Comparison of ENCODE assay signal across 15 cellular contexts in genomic region chr13:26993780-26994179, GRCh38.
A peak's percentile ranks its signal among the peaks of the same experiment; 100 is the strongest.
DNase-seq lines count a peak whose midpoint lies in the region; ATAC-seq, FAIRE-seq and TF ChIP-seq lines count a peak whose summit lies in the region.
"Had no signal": no experiment of that assay in that cellular context is flagged by ENCODE, and none has a peak within 500 bp of the region (broad histone marks: within the 10 kb centered on the region; RNA-seq: fewer than 3 reads in every experiment).

No MANE protein-coding gene starts in this region.

- no peak overlapping the region for H3K14ac ChIP-seq in H1 (ENCODE audit: insufficient read length)

- intact Hi-C loops in HepG2 (cut with micrococcal nuclease; ENCODE audit: unreplicated experiment) (loop anchor here (10.0 kb wide), 1 partner anchor 131 kb away; no protein-coding TSS in a partner anchor), sigmoid colon (cut with DNase I) (loop anchor here (5.0 kb wide), 1 partner anchor 44 kb away; no protein-coding TSS in a partner anchor), pancreas (cut with DNase I) (no loop called here)

- H3K4me2 ChIP-seq in H1 (ENCODE audit: insufficient read depth in 1 of 2, low read depth in 2 of 2, low read length in 2 of 2) (no peak overlapping the region), HepG2 (ENCODE audit: low read depth, low read length) (no peak overlapping the region), Karpas-422 (ENCODE audit: low read depth, low read length, poor library complexity, severe bottlenecking) (no peak overlapping the region)
- H3K4me2 ChIP-seq: BLaER1 had no signal

- no peak overlapping the region for H2AFZ ChIP-seq in H1 (ENCODE audit: low read length)
- H2AFZ ChIP-seq in HepG2 (ENCODE audit: low read length) = no peak overlapping the region
- no peak overlapping the region for H2AFZ ChIP-seq in Karpas-422 (ENCODE audit: low read length)

- H3K4me1 ChIP-seq in H1 (replicated peaks in 1 of 4; ENCODE audit: control insufficient read depth in 3 of 4, insufficient read depth in 4 of 4, low read length in 3 of 4) (no peaks in the 10 kb centered on the region), HepG2 (ENCODE audit: insufficient read depth, low read length) (peaks cover 69% of the 10 kb centered on the region), sigmoid colon (peaks cover 0 to 61% (median 54%) of the 10 kb centered on the region in 4 donors), Karpas-422 (ENCODE audit: low read length) (peaks cover 8% of the 10 kb centered on the region), pancreas (no peaks in the 10 kb centered on the region)

- no peaks in the 10 kb centered on the region for H3K27me3 ChIP-seq in H1 (replicated peaks in 1 of 4; ENCODE audit: control insufficient read depth in 3 of 4, extremely low read depth in 1 of 4, insufficient read depth in 3 of 4, low read length in 3 of 4)
- H3K27me3 ChIP-seq in HepG2 (ENCODE audit: control insufficient read depth in 1 of 2, insufficient read depth in 2 of 2, low read length in 2 of 2) = no peaks in the 10 kb centered on the region; a peak in 1 of 5 replicates
- no peaks in the 10 kb centered on the region for H3K27me3 ChIP-seq in sigmoid colon
- 0 out of 2 replicates have a peak, but pooled peaks cover 2% of the 10 kb centered on the region for H3K27me3 ChIP-seq in Karpas-422 (ENCODE audit: low read length)
- no peaks in the 10 kb centered on the region for H3K27me3 ChIP-seq in pancreas

- TF ChIP-seq EP300 in H1 (IDR thresholded peaks at IDR 0.05; ENCODE audit: borderline replicate concordance in 1 of 2, low read depth in 2 of 2, low read length in 2 of 2) (no peak), HepG2 (IDR thresholded peaks at IDR 0.05; ENCODE audit: low read depth in 2 of 2, low read length in 2 of 2) (no peak), HepG2 (CRISPR knock-in tag; IDR thresholded peaks at IDR 0.05; ENCODE audit: borderline replicate concordance) (no peak), sigmoid colon (IDR thresholded peaks at IDR 0.05) (no peak)

- H2BK12ac ChIP-seq in H1 (ENCODE audit: low read depth, low read length) = no peak overlapping the region

- CTCF ChIA-PET in H1 (lab: Charles Lee; ENCODE audit: partially characterized antibody) (interaction anchor here (0.8 to 1.7 kb wide), 4 partner anchors 9 to 368 kb away, joined by 3 to 9 read pairs (median 6); no protein-coding TSS in a partner anchor), HepG2 (lab: Yijun Ruan, JAX; ENCODE audit: low intra/inter-chr PET ratio, low total read pairs) (no interaction called here)

- H2BK5ac ChIP-seq in H1 (ENCODE audit: low read depth, low read length) = no peak overlapping the region

- no peaks in the 10 kb centered on the region for H3K79me2 ChIP-seq in H1 (ENCODE audit: control insufficient read depth in 1 of 2, insufficient read depth in 2 of 2, low read length in 2 of 2)
- no peaks in the 10 kb centered on the region for H3K79me2 ChIP-seq in HepG2 (ENCODE audit: insufficient read depth, low read length)
- no peaks in the 10 kb centered on the region for H3K79me2 ChIP-seq in Karpas-422 (ENCODE audit: low read length)

- H3K4me3 ChIP-seq in H1 (ENCODE audit: extremely low read depth in 1 of 4, insufficient read depth in 2 of 4, low read depth in 3 of 4, low read length in 4 of 4) (no peak overlapping the region), HepG2 (replicated peaks in 1 of 3; ENCODE audit: insufficient read depth in 1 of 3, low read depth in 2 of 3, low read length in 3 of 3) (no peak overlapping the region), sigmoid colon (no peak overlapping the region), Karpas-422 (ENCODE audit: low read length) (no peak overlapping the region), pancreas (no peak overlapping the region)
- H3K4me3 ChIP-seq: BLaER1 had no signal

- H2BK120ac ChIP-seq in H1 (replicated peaks; ENCODE audit: low read depth, low read length) = no peak overlapping the region

- H2AK5ac ChIP-seq in H1 (ENCODE audit: low read depth, low read length) = no peak overlapping the region

- H3K36me3 ChIP-seq in H1 (ENCODE audit: control insufficient read depth in 2 of 4, insufficient read depth in 4 of 4, low read length in 3 of 4) = no peaks in the 10 kb centered on the region
- no peaks in the 10 kb centered on the region for H3K36me3 ChIP-seq in HepG2 (replicated peaks in 1 of 2; ENCODE audit: control insufficient read depth in 1 of 2, insufficient read depth in 2 of 2, low read length in 2 of 2)
- H3K36me3 ChIP-seq in sigmoid colon = no peaks in the 10 kb centered on the region
- H3K36me3 ChIP-seq in Karpas-422 (ENCODE audit: insufficient read depth, low read length) = no peaks in the 10 kb centered on the region
- H3K36me3 ChIP-seq in pancreas = no peaks in the 10 kb centered on the region
- H3K36me3 ChIP-seq: BLaER1 had no signal

- no peak for ATAC-seq in HepG2
- no peak for ATAC-seq in GM21717 (IDR thresholded peaks at IDR 0.05; ENCODE audit: unreplicated experiment)
- no peak for ATAC-seq in pancreas

- no peak overlapping the region for H3K27ac ChIP-seq in H1 (ENCODE audit: low read depth, low read length)
- H3K27ac ChIP-seq in HepG2 (ENCODE audit: extremely low read length, insufficient read depth, low read length) = no peak overlapping the region
- H3K27ac ChIP-seq in sigmoid colon = peak overlapping the region; percentile 74 to 83 (median 78)
- no peak overlapping the region for H3K27ac ChIP-seq in Karpas-422 (ENCODE audit: low read length)
- H3K27ac ChIP-seq in pancreas = no peak overlapping the region
- H3K27ac ChIP-seq: BLaER1 had no signal

- no TSS peak for BruUV-seq in HepG2 (replicated peaks; lab: Mats Ljungman, UMichigan)

- no peak overlapping the region for H3K18ac ChIP-seq in H1 (ENCODE audit: extremely low read depth, low read length)

- H3K23ac ChIP-seq in H1 (ENCODE audit: insufficient read length) = no peak overlapping the region

- TF ChIP-seq POLR2A in H1 (IDR thresholded peaks at IDR 0.05; ENCODE audit: control extremely low read depth in 1 of 2, low read depth in 2 of 2, low read length in 2 of 2) (no peak), HepG2 (IDR thresholded peaks at IDR 0.05; ENCODE audit: insufficient read depth in 1 of 2, low read depth in 2 of 2, low read length in 2 of 2) (no peak), sigmoid colon (IDR thresholded peaks at IDR 0.05) (no peak)

- TF ChIP-seq CTCF in H1 (IDR thresholded peaks at IDR 0.05; ENCODE audit: control extremely low read depth in 1 of 3, insufficient read depth in 1 of 3, low read depth in 1 of 3, low read length in 3 of 3) = no peak
- TF ChIP-seq CTCF in HepG2 (CRISPR knock-in tag; IDR thresholded peaks at IDR 0.05) = no peak
- TF ChIP-seq CTCF in sigmoid colon (IDR thresholded peaks at IDR 0.05) = no peak
- TF ChIP-seq CTCF in pancreas (IDR thresholded peaks at IDR 0.05) = no peak

- no peak overlapping the region for H3K4ac ChIP-seq in H1 (replicated peaks; ENCODE audit: insufficient read length, low read depth, low read length)

- POLR2A ChIA-PET in H1 (lab: Charles Lee; ENCODE audit: partially characterized antibody) = interaction anchor here (0.7 kb wide), 1 partner anchor 49 kb away, joined by 3 read pairs; no protein-coding TSS in a partner anchor
- POLR2A ChIA-PET in HepG2 (lab: Yijun Ruan, JAX) = no interaction called here

- H4K8ac ChIP-seq in H1 (ENCODE audit: extremely low read depth, insufficient read depth, low read length) = no peak overlapping the region

- no peak overlapping the region for H4K91ac ChIP-seq in H1 (replicated peaks; ENCODE audit: insufficient read length, low read length)

- H4K20me1 ChIP-seq in H1 (replicated peaks in 1 of 2; ENCODE audit: control insufficient read depth in 1 of 2, insufficient read depth in 2 of 2, low read length in 2 of 2) (no peaks in the 10 kb centered on the region), HepG2 (ENCODE audit: insufficient read depth, low read length) (no peaks in the 10 kb centered on the region), Karpas-422 (ENCODE audit: insufficient read depth, low read depth, low read length) (no peaks in the 10 kb centered on the region)

- no peak overlapping the region for H4K5ac ChIP-seq in H1 (ENCODE audit: insufficient read length, low read depth, low read length)

- H3K23me2 ChIP-seq in H1 (ENCODE audit: low read depth, low read length) = no peaks in the 10 kb centered on the region

- H2BK20ac ChIP-seq in H1 (ENCODE audit: low read length) = no peak overlapping the region

- H3K56ac ChIP-seq in H1 (replicated peaks; ENCODE audit: insufficient read length, low read depth, low read length) = no peak overlapping the region

- H3K9me3 ChIP-seq in H1 (ENCODE audit: insufficient read depth in 2 of 2, low read depth in 1 of 2, low read length in 1 of 2) (no peaks in the 10 kb centered on the region), HepG2 (ENCODE audit: low read length) (no peaks in the 10 kb centered on the region), sigmoid colon (no peaks in the 10 kb centered on the region), Karpas-422 (ENCODE audit: low read length) (no peaks in the 10 kb centered on the region), pancreas (no peaks in the 10 kb centered on the region)
- H3K9me3 ChIP-seq: BLaER1 had no signal

- H3K9ac ChIP-seq in H1 (replicated peaks in 1 of 4; ENCODE audit: extremely low read depth in 1 of 4, low read depth in 3 of 4, low read length in 3 of 4) (no peak overlapping the region), HepG2 (ENCODE audit: insufficient read depth, low read depth, low read length) (no peak overlapping the region), Karpas-422 (ENCODE audit: low read length) (no peak overlapping the region)
- H3K9ac ChIP-seq: BLaER1 had no signal

- no peaks in the 10 kb centered on the region for H3K9me2 ChIP-seq in Karpas-422 (replicated peaks; ENCODE audit: insufficient read depth, low read length)

- no peaks in the 10 kb centered on the region for H3K79me1 ChIP-seq in H1 (ENCODE audit: low read depth, low read length)

- no peak for FAIRE-seq in H1 (lab: Jason Lieb, UNC)
- no peak for FAIRE-seq in HepG2 (lab: Jason Lieb, UNC)
- no peak for FAIRE-seq in pancreas (lab: Jason Lieb, UNC)
- FAIRE-seq: GM19239 had no signal

- DNase-seq in H1 (ENCODE audit: low read depth in 1 of 2, low spot score in 2 of 2) (no peak), HepG2 (ENCODE audit: low spot score) (no peak), sigmoid colon (peak; percentile 11), Karpas-422 (no peak), dermis blood vessel endothelial cell (no peak), pancreas (no peak)
- DNase-seq: AML-193; CD4-positive, CD25-positive, alpha-beta regulatory T cell; DMS53; GF-D8; HCEC 1CT; HFFc6 had no signal

- H2BK15ac ChIP-seq in H1 (ENCODE audit: low read length) = no peak overlapping the region

- in situ Hi-C loops in HepG2 (cut with HindIII; ENCODE audit: extremely low pct_ligation_motif_present, low pct_unique_long_range_greater_than_20kb) = loop anchor here (10.0 kb wide), 1 partner anchor 181 kb away; the partner anchor contains the start of gene USP12

- TF ChIP-seq RAD21 in H1 (IDR thresholded peaks at IDR 0.05 in 1 of 2, conservative IDR thresholded peaks at IDR 0.05 in 1 of 2; ENCODE audit: low read depth in 2 of 2, low read length in 2 of 2) = no peak
- no peak for TF ChIP-seq RAD21 in HepG2 (CRISPR knock-in tag; IDR thresholded peaks at IDR 0.05)

- WGBS in H1 (ENCODE audit: extremely low coverage in 1 of 2, insufficient coverage in 1 of 2, insufficient read length in 1 of 2, insufficient replicate concordance in 2 of 2, low coverage in 1 of 2, low lambda C conversion rate in 2 of 2, missing lambda C conversion rate in 1 of 2), 2 experiments = 92% methylated on average over 3 of the region's 3 CpGs; no CpG with 5 or more reads in 1 of the 2 experiments
- WGBS in HepG2 (ENCODE audit: low lambda C conversion rate) = 97% methylated on average over 3 of the region's 3 CpGs
- WGBS in sigmoid colon, 2 donors = 94 to 95% methylated on average over 3 of the region's 3 CpGs
- 92 to 96% methylated on average over 3 of the region's 3 CpGs for WGBS in pancreas, 2 donors

Comparison
In these comparisons a context has a peak if more than half of its experiments do, and no peak if none do; other contexts are left out.
1. H3K27ac ChIP-seq: peak in sigmoid colon (4 of 4); none in H1 (single experiment), HepG2 (single experiment), Karpas-422 (single experiment) and pancreas (0 of 4).
2. intact Hi-C loops: an anchor here in HepG2 (10.0 kb wide) and sigmoid colon (5.0 kb wide); none called in pancreas.
3. Of the 41 proteins assayed by ChIP-seq in both HepG2 and H1: peak only in HepG2: none; only in H1: none; in both: KDM1A; in neither: 40.